Comparison of ENCODE assay signal across 1 cellular context in genomic region chr22:45942787-45943493, GRCh38.
TF ChIP-seq lines count a peak whose summit lies in the region.

No MANE protein-coding gene starts in this region.

TF ChIP-seq in GM12878, 131 proteins besides CTCF, POLR2A, EP300 and RAD21 (continued from another document):
- TF ChIP-seq, protein P1, sequence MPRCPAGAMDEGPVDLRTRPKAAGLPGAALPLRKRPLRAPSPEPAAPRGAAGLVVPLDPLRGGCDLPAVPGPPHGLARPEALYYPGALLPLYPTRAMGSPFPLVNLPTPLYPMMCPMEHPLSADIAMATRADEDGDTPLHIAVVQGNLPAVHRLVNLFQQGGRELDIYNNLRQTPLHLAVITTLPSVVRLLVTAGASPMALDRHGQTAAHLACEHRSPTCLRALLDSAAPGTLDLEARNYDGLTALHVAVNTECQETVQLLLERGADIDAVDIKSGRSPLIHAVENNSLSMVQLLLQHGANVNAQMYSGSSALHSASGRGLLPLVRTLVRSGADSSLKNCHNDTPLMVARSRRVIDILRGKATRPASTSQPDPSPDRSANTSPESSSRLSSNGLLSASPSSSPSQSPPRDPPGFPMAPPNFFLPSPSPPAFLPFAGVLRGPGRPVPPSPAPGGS (IDR thresholded peaks at IDR 0.05; ENCODE audit: borderline replicate concordance, insufficient read depth, low read depth, low read length, poor library complexity, severe bottlenecking) = peak; percentile 98
